8 cellular contexts compared by ENCODE assay signal in the genomic region with DNA sequence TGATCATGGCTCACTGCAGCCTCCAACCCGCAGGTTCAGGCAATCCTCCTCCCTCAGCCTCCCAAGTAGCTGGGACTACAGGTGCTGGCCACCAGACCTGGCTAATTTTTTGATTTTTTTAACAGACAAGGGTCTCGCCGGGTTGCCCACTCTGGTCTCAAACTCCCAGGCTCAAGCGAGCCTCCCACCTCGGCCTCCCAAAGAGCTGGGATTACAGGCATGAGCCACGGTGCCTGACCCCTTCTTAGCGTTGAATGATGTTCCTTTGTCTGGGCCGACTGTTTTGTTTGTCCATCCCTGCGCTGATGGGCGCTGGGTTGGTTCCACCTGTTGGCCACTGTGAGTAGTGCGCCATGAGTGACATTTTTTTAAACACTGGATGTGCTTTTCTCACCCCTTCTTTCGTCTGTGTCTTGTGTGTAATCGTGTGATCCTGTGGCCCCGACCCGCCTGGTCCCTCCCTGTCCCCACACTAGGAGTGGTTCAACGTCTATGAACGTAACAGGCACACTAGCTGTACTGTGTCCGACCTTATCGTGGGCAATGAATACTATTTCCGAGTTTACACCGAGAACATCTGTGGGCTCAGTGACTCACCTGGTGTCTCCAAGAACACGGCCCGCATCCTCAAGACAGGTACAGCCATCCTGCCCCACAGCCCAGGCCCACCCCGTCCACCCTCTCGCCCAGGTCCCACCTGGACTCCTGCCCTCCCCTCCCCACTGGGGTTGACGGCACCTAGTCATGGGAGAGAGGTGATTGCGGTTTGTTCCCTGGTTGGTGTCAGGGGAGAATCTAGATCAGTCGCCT. TPM values are rescaled to one million over a fixed set of nuclear protein-coding genes. Genes with fewer than 3 reads are reported as not detected.
A peak's percentile ranks its signal among the peaks of the same experiment; 100 is the strongest.
DNase-seq lines count a peak whose midpoint lies in the region; ATAC-seq, FAIRE-seq and TF ChIP-seq lines count a peak whose summit lies in the region.

No MANE protein-coding gene starts in this region.

- no peaks in the 10 kb centered on the region for H4K20me1 ChIP-seq in hepatocyte (ENCODE audit: insufficient read depth, poor library complexity, severe bottlenecking)

- DNase-seq in AG08395 (ENCODE audit: low spot score) = peak; percentile 90
- peak; percentile 76 for DNase-seq in GM18507 (ENCODE audit: extremely low spot score, insufficient read length, low read depth)
- DNase-seq in NAMALWA (ENCODE audit: low spot score) = peak; percentile 90
- peak; percentile 83 for DNase-seq in SW480 (ENCODE audit: low spot score)
- DNase-seq in ascending aorta (ENCODE audit: low spot score in 2 of 2) = no peak
- peak; percentile 76 for DNase-seq in hepatocyte (ENCODE audit: low spot score)
- DNase-seq in stimulated activated CD4-positive, alpha-beta T cell treated with anti-CD3 and anti-CD28 coated beads, Interleukin-12 subunit alpha, Interleukin-12 subunit beta, amount 100 ng/mL, for 24 hours (ENCODE audit: low read depth in 2 of 2) = peak; percentile 24 to 52

- intact Hi-C loops in ascending aorta (cut with DNase I) = loop anchor here (2.0 kb wide), 1 partner anchor 92 kb away; no protein-coding TSS in a partner anchor

- H3K4me1 ChIP-seq in ascending aorta (no peaks in the 10 kb centered on the region), hepatocyte (ENCODE audit: insufficient read depth) (no peaks in the 10 kb centered on the region)

- H3K9me2 ChIP-seq in hepatocyte (replicated peaks; ENCODE audit: insufficient read depth) = no peaks in the 10 kb centered on the region

- peak; percentile 53 to 63 (median 57) for TF ChIP-seq CTCF in ascending aorta (IDR thresholded peaks at IDR 0.05)
- peak; percentile 82 for TF ChIP-seq CTCF in hepatocyte (IDR thresholded peaks at IDR 0.05; ENCODE audit: poor library complexity)

- H3K36me3 ChIP-seq in ascending aorta (no peaks in the 10 kb centered on the region), hepatocyte (replicated peaks; ENCODE audit: insufficient read depth, low read depth) (no peaks in the 10 kb centered on the region)

- H2AFZ ChIP-seq in hepatocyte = peak overlapping the region; percentile 45

- no peaks in the 10 kb centered on the region for H3K9me3 ChIP-seq in ascending aorta
- no peaks in the 10 kb centered on the region for H3K9me3 ChIP-seq in hepatocyte (ENCODE audit: low read depth)

- H3K27ac ChIP-seq in ascending aorta (no peak overlapping the region), hepatocyte (no peak overlapping the region)

- H3K27me3 ChIP-seq in ascending aorta (peaks cover 5% of the 10 kb centered on the region), hepatocyte (no peaks in the 10 kb centered on the region)

- H3K79me2 ChIP-seq in hepatocyte = no peaks in the 10 kb centered on the region

- 36% methylated on average over 28 of the region's 28 CpGs for WGBS in hepatocyte (ENCODE audit: low lambda C conversion rate, missing lambda C conversion rate)

- no peak overlapping the region for H3K4me2 ChIP-seq in hepatocyte

- H3K4me3 ChIP-seq in ascending aorta (no peak overlapping the region), hepatocyte (no peak overlapping the region)

- no peak for ATAC-seq in GM19463 (IDR thresholded peaks at IDR 0.05; ENCODE audit: unreplicated experiment)

- FAIRE-seq in GM18507 (lab: Jason Lieb, UNC) = peak; percentile 91

RNA-seq across cellular contexts. Expression of a gene that starts 15.0 kb away (rescaled TPM):
- total RNA-seq in ascending aorta (87.9 TPM), hepatocyte (147 and 160 TPM in 2 replicates)
- 31.3 and 35.6 TPM in 2 replicates for polyA plus RNA-seq in hepatocyte

RNA-seq across cellular contexts. Expression of a gene that starts 15.4 kb away (rescaled TPM):
- total RNA-seq in ascending aorta (not detected), hepatocyte (2.7 and 5.0 TPM in 2 replicates)
- polyA plus RNA-seq in hepatocyte = 10.4 and 11.5 TPM in 2 replicates

RNA-seq across cellular contexts. Expression of a gene that starts 28.6 kb away (rescaled TPM):
- not detected for total RNA-seq in ascending aorta
- total RNA-seq in hepatocyte = 0.07 and 0.16 TPM in 2 replicates
- polyA plus RNA-seq in hepatocyte = 0.04 TPM in 1 of 2 replicates, not detected in the other

RNA-seq across cellular contexts. Expression of a gene that starts 42.5 kb away (rescaled TPM):
- not detected for total RNA-seq in ascending aorta
- total RNA-seq in hepatocyte = 2.8 TPM in 2 replicates
- 0.63 and 1.7 TPM in 2 replicates for polyA plus RNA-seq in hepatocyte

RNA-seq across cellular contexts. Expression of a gene that starts 49.7 kb away (rescaled TPM):
- total RNA-seq in ascending aorta (169 TPM), hepatocyte (19.0 and 28.1 TPM in 2 replicates)
- 81.8 and 82.9 TPM in 2 replicates for polyA plus RNA-seq in hepatocyte

Comparison
In these comparisons a context has a peak if more than half of its experiments do, and no peak if none do; other contexts are left out.
1. DNase-seq: peak in AG08395 (single experiment), GM18507 (single experiment), NAMALWA (single experiment), SW480 (single experiment), hepatocyte (single experiment) and stimulated activated CD4-positive, alpha-beta T cell treated with anti-CD3 and anti-CD28 coated beads, Interleukin-12 subunit alpha, Interleukin-12 subunit beta, amount 100 ng/mL, for 24 hours (2 of 2); none in ascending aorta (0 of 2).